In genomic region chr6:25768566-25768965, GRCh38 we compare ENCODE assay signal across 24 cellular contexts. TPM values are rescaled to one million over a fixed set of nuclear protein-coding genes. Genes with fewer than 3 reads are reported as not detected.
A peak's percentile ranks its signal among the peaks of the same experiment; 100 is the strongest.
DNase-seq lines count a peak whose midpoint lies in the region; TF ChIP-seq lines count a peak whose summit lies in the region.
"Had no signal": no experiment of that assay in that cellular context is flagged by ENCODE, and none has a peak within 500 bp of the region (broad histone marks: within the 10 kb centered on the region; RNA-seq: fewer than 3 reads in every experiment).

No MANE protein-coding gene starts in this region.

- no peak overlapping the region for H3K56ac ChIP-seq in mesendoderm (ENCODE audit: low read length)

- intact Hi-C loops in esophagus muscularis mucosa (cut with DNase I) = no loop called here

- H2BK5ac ChIP-seq in mesendoderm (ENCODE audit: low read length) = no peak overlapping the region

- no peak overlapping the region for H2AK5ac ChIP-seq in mesendoderm (ENCODE audit: low read length)

- no peak overlapping the region for H3K4me3 ChIP-seq in esophagus muscularis mucosa
- H3K4me3 ChIP-seq in mesendoderm (ENCODE audit: low read length) = no peak overlapping the region
- H3K4me3 ChIP-seq: BLaER1 had no signal

- no peak for TF ChIP-seq CTCF in esophagus muscularis mucosa (IDR thresholded peaks at IDR 0.05)

- no peak overlapping the region for H4K5ac ChIP-seq in mesendoderm (ENCODE audit: low read length)

- TF ChIP-seq EP300 in esophagus muscularis mucosa (IDR thresholded peaks at IDR 0.05) = no peak

- H3K4me1 ChIP-seq in esophagus muscularis mucosa (no peaks in the 10 kb centered on the region), mesendoderm (ENCODE audit: control insufficient read depth, low read depth, low read length) (no peaks in the 10 kb centered on the region)
- H3K4me1 ChIP-seq: BE2C had no signal

- H2BK15ac ChIP-seq in mesendoderm (replicated peaks; ENCODE audit: low read depth) = no peak overlapping the region

- H3K18ac ChIP-seq in mesendoderm (ENCODE audit: low read length) = no peak overlapping the region

- H3K4ac ChIP-seq in mesendoderm (ENCODE audit: low read depth, low read length) = no peak overlapping the region

- H2BK120ac ChIP-seq in mesendoderm (ENCODE audit: low read depth, low read length) = no peak overlapping the region

- DNase-seq in esophagus muscularis mucosa (ENCODE audit: extremely low spot score) (peak; percentile 89), mesendoderm (peak; percentile 32), EL (no peak), NCI-H1436 (lab: John Stamatoyannopoulos, UW) (no peak), KG1 (lab: John Stamatoyannopoulos, UW) (no peak)
- DNase-seq: 8988T; ACHN; BE2C; C1 segment of cervical spinal cord; CD4-positive, alpha-beta memory T cell; CD4-positive, CD25-positive, alpha-beta regulatory T cell; CD8-positive, alpha-beta memory T cell; COR-L47; DMS 273 treated with DMSO at 0.1 percent for 48 hours; DMS153; DMS53; DMS79; DND-41; GF-D8 had no signal

- H3K79me2 ChIP-seq in mesendoderm (ENCODE audit: control insufficient read depth, insufficient read depth, low read length) = no peaks in the 10 kb centered on the region

- H3K9me3 ChIP-seq in esophagus muscularis mucosa = no peaks in the 10 kb centered on the region
- H3K9me3 ChIP-seq: BE2C, BLaER1 had no signal

- H3K27me3 ChIP-seq in esophagus muscularis mucosa (peaks cover 0 to 10% (median 0%) of the 10 kb centered on the region in 4 donors), mesendoderm (ENCODE audit: insufficient read depth, low read length, poor library complexity) (no peaks in the 10 kb centered on the region)
- H3K27me3 ChIP-seq: BE2C, BLaER1 had no signal

- H3K23ac ChIP-seq in mesendoderm (ENCODE audit: low read length) = no peak overlapping the region

- H4K8ac ChIP-seq in mesendoderm (ENCODE audit: low read depth, low read length) = no peak overlapping the region

- H3K9ac ChIP-seq in mesendoderm (ENCODE audit: low read length) = no peak overlapping the region
- H3K9ac ChIP-seq: BLaER1 had no signal

- 88% methylated on average over 1 of the region's 1 CpG for WGBS in esophagus muscularis mucosa
- no CpG with 5 or more reads among the region's 1 CpG for WGBS in mesendoderm (ENCODE audit: extremely low coverage, insufficient coverage, low lambda C conversion rate)

- H3K27ac ChIP-seq in esophagus muscularis mucosa (replicated peaks in 1 of 4) (no peak overlapping the region), mesendoderm (ENCODE audit: low read depth, low read length) (no peak overlapping the region)
- H3K27ac ChIP-seq: BLaER1 had no signal

- no peak overlapping the region for H3K4me2 ChIP-seq in mesendoderm (ENCODE audit: low read length)
- H3K4me2 ChIP-seq: BLaER1 had no signal

- no peaks in the 10 kb centered on the region for H3K36me3 ChIP-seq in esophagus muscularis mucosa
- H3K36me3 ChIP-seq in mesendoderm (ENCODE audit: control insufficient read depth, insufficient read depth, low read length) = no peaks in the 10 kb centered on the region
- H3K36me3 ChIP-seq: BE2C, BLaER1 had no signal

- no peaks in the 10 kb centered on the region for H3K79me1 ChIP-seq in mesendoderm (ENCODE audit: low read length)

- no peak for TF ChIP-seq POLR2A in esophagus muscularis mucosa (IDR thresholded peaks at IDR 0.05; ENCODE audit: low read depth)

RNA-seq across cellular contexts. Expression of gene SLC17A4, which starts 14.0 kb away (rescaled TPM):
- not detected for total RNA-seq in esophagus muscularis mucosa
- not detected for polyA plus RNA-seq in mesendoderm (2013, experiment 1 of 2)
- polyA plus RNA-seq in mesendoderm (2013, experiment 2 of 2) = not detected
- total RNA-seq: A673; CD4-positive, alpha-beta memory T cell; CD4-positive, CD25-positive, alpha-beta regulatory T cell; CD8-positive, alpha-beta memory T cell; Daoy had no signal
- polyA plus RNA-seq: AG04450; CD14-positive monocyte; CD4-positive, alpha-beta memory T cell; CD4-positive, CD25-positive, alpha-beta regulatory T cell; CD8-positive, alpha-beta memory T cell had no signal

Comparison
In these comparisons a context has a peak if more than half of its experiments do, and no peak if none do; other contexts are left out.
1. DNase-seq: peak in esophagus muscularis mucosa (single experiment) and mesendoderm (single experiment); none in EL (single experiment), NCI-H1436 (single experiment) and KG1 (single experiment).